ENCODE assay signal across 12 cellular contexts in the genomic region with DNA sequence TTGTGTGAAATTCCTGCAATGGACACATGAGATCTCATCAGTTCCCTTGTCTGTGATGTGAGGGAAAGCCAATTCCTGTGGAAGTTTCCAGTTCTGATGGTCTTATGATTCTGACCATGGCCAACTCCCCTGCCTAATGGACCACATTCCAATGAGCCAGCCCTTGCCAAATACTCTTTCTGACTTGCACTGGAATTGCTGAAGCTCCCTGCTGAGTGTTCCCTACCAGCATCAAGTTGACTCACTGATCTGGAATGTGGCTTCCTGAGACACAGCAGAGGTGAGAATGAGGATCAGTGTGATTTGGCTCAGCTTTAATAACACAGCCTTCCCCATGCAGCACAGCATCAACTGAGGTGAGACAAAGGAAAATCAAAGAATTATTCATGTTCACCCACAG.
DNase-seq lines count a peak whose midpoint lies in the region; ATAC-seq and TF ChIP-seq lines count a peak whose summit lies in the region.
"Had no signal": no experiment of that assay in that cellular context is flagged by ENCODE, and none has a peak within 500 bp of the region (broad histone marks: within the 10 kb centered on the region; RNA-seq: fewer than 3 reads in every experiment).

No MANE protein-coding gene starts in this region.

- H3K9ac ChIP-seq in mammary epithelial cell (ENCODE audit: insufficient read depth, low read length) = no peak overlapping the region

- H3K4me1 Mint-ChIP-seq in activated CD8-positive, alpha-beta memory T cell treated with anti-CD3 and anti-CD28 coated beads, Interleukin-2, amount 10 ng/mL, durations not matched to agents 7 days and 5 days = no peaks in the 10 kb centered on the region
- H3K4me1 Mint-ChIP-seq: activated B cell treated with CpG ODN at 0.5 μM for 24 hours; activated naive CD8-positive, alpha-beta T cell treated with anti-CD3 and anti-CD28 coated beads, Interleukin-2, amount 10 ng/mL, durations not matched to agents 7 days and 5 days had no signal

- H3K9me3 ChIP-seq in mammary epithelial cell (replicated peaks; ENCODE audit: insufficient read depth, low read length) = no peaks in the 10 kb centered on the region

- ATAC-seq in GM18502 (IDR thresholded peaks at IDR 0.05; ENCODE audit: poor library complexity, unreplicated experiment) = no peak
- ATAC-seq in activated CD8-positive, alpha-beta memory T cell treated with anti-CD3 and anti-CD28 coated beads, Interleukin-2, amount 10 ng/mL, durations not matched to agents 7 days and 5 days = no peak
- ATAC-seq in activated CD4-positive, CD25-positive, alpha-beta regulatory T cell treated with anti-CD3 and anti-CD28 coated beads, Interleukin-2, amount 50 U/mL, for 24 hours = no peak

- peaks cover 13% of the 10 kb centered on the region for H3K4me1 ChIP-seq in mammary epithelial cell (ENCODE audit: insufficient read depth, low read length)

- dilution Hi-C loops in mammary epithelial cell (cut with HindIII; ENCODE audit: low sequenced_read_pairs) = no loop called here

- intact Hi-C loops in mammary epithelial cell (cut with micrococcal nuclease) = loop anchor here (1.0 to 2.0 kb wide), 3 partner anchors 91 to 277 kb away; no protein-coding TSS in a partner anchor

- H3K27ac Mint-ChIP-seq in activated CD8-positive, alpha-beta memory T cell treated with anti-CD3 and anti-CD28 coated beads, Interleukin-2, amount 10 ng/mL, durations not matched to agents 7 days and 5 days = no peak overlapping the region
- H3K27ac Mint-ChIP-seq: activated naive CD8-positive, alpha-beta T cell treated with anti-CD3 and anti-CD28 coated beads, Interleukin-2, amount 10 ng/mL, durations not matched to agents 7 days and 5 days; CD4-positive, alpha-beta T cell had no signal

- no TSS peak for BruUV-seq in mammary epithelial cell (replicated peaks; lab: Mats Ljungman, UMichigan)

- no peaks in the 10 kb centered on the region for H3K27me3 Mint-ChIP-seq in activated CD8-positive, alpha-beta memory T cell treated with anti-CD3 and anti-CD28 coated beads, Interleukin-2, amount 10 ng/mL, durations not matched to agents 7 days and 5 days
- H3K27me3 Mint-ChIP-seq: activated B cell treated with CpG ODN at 0.5 μM for 24 hours; activated naive CD8-positive, alpha-beta T cell treated with anti-CD3 and anti-CD28 coated beads, Interleukin-2, amount 10 ng/mL, durations not matched to agents 7 days and 5 days; CD4-positive, alpha-beta T cell had no signal

- no peak overlapping the region for H3K4me3 ChIP-seq in mammary epithelial cell (replicated peaks in 1 of 3; ENCODE audit: insufficient read depth in 1 of 3, low read depth in 2 of 3, low read length in 3 of 3)

- no peak overlapping the region for H2AFZ ChIP-seq in mammary epithelial cell (ENCODE audit: low read depth, low read length)

- CTCF ChIA-PET in mammary epithelial cell (lab: Charles Lee; ENCODE audit: low non-redundant PET) = interaction anchor here (0.7 kb wide), 1 partner anchor 134 kb away, joined by 4 read pairs; no protein-coding TSS in a partner anchor
- CTCF ChIA-PET in activated CD8-positive, alpha-beta memory T cell treated with anti-CD3 and anti-CD28 coated beads, Interleukin-2, amount 10 ng/mL, durations not matched to agents 7 days and 5 days (lab: Charles Lee) = no interaction called here

- H3K27ac ChIP-seq in mammary epithelial cell (ENCODE audit: insufficient read depth, low read depth, low read length) = no peak overlapping the region

- no peaks in the 10 kb centered on the region for H3K27me3 ChIP-seq in mammary epithelial cell (ENCODE audit: insufficient read depth, low read length)

- H3K79me2 ChIP-seq in mammary epithelial cell (ENCODE audit: insufficient read depth, low read length) = no peaks in the 10 kb centered on the region

- H3K4me3 Mint-ChIP-seq in activated CD8-positive, alpha-beta memory T cell treated with anti-CD3 and anti-CD28 coated beads, Interleukin-2, amount 10 ng/mL, durations not matched to agents 7 days and 5 days = no peak overlapping the region
- H3K4me3 Mint-ChIP-seq: activated B cell treated with CpG ODN at 0.5 μM for 24 hours; activated naive CD8-positive, alpha-beta T cell treated with anti-CD3 and anti-CD28 coated beads, Interleukin-2, amount 10 ng/mL, durations not matched to agents 7 days and 5 days; CD4-positive, alpha-beta T cell had no signal

- DNase-seq in AG08396 (ENCODE audit: low spot score) = peak; percentile 69
- DNase-seq in HT-29 (ENCODE audit: low spot score) = peak; percentile 31
- DNase-seq in mammary epithelial cell = peak; percentile 85
- DNase-seq in iPS-NIHi11 (ENCODE audit: low spot score) = peak; percentile 56
- no peak for DNase-seq in D341Med (ENCODE audit: low spot score)
- no peak for DNase-seq in activated CD8-positive, alpha-beta memory T cell treated with anti-CD3 and anti-CD28 coated beads, Interleukin-2, amount 10 ng/mL, durations not matched to agents 7 days and 5 days
- DNase-seq: activated B cell treated with CpG ODN at 0.5 μM for 24 hours; activated naive CD8-positive, alpha-beta T cell treated with anti-CD3 and anti-CD28 coated beads, Interleukin-2, amount 10 ng/mL, durations not matched to agents 7 days and 5 days; CD4-positive, alpha-beta T cell; occipital lobe had no signal

- in situ Hi-C loops in mammary epithelial cell (cut with MboI; ENCODE audit: low sequenced_read_pairs in 2 of 2) = loop anchor here in 1 of 2 donors (25.0 kb wide), 1 partner anchor 98 kb away; no protein-coding TSS in a partner anchor

- no peaks in the 10 kb centered on the region for H3K36me3 ChIP-seq in mammary epithelial cell (ENCODE audit: insufficient read depth, low read length)

- H4K20me1 ChIP-seq in mammary epithelial cell (ENCODE audit: insufficient read depth, low read length) = no peaks in the 10 kb centered on the region

- peaks cover 9% of the 10 kb centered on the region for H3K9me3 Mint-ChIP-seq in activated CD8-positive, alpha-beta memory T cell treated with anti-CD3 and anti-CD28 coated beads, Interleukin-2, amount 10 ng/mL, durations not matched to agents 7 days and 5 days (ENCODE audit: low read depth)

- H3K36me3 Mint-ChIP-seq in activated CD8-positive, alpha-beta memory T cell treated with anti-CD3 and anti-CD28 coated beads, Interleukin-2, amount 10 ng/mL, durations not matched to agents 7 days and 5 days = peaks cover 18% of the 10 kb centered on the region

- no peak overlapping the region for H3K4me2 ChIP-seq in mammary epithelial cell (ENCODE audit: insufficient read depth, low read depth, low read length)

- TF ChIP-seq CTCF in mammary epithelial cell (conservative IDR thresholded peaks at IDR 0.05 in 1 of 2, IDR thresholded peaks at IDR 0.05 in 1 of 2; ENCODE audit: extremely low read depth in 1 of 2, insufficient read depth in 1 of 2, low read depth in 1 of 2, low read length in 2 of 2) = no peak

Comparison
In these comparisons a context has a peak if more than half of its experiments do, and no peak if none do; other contexts are left out.
1. DNase-seq: peak in AG08396 (single experiment), HT-29 (single experiment), mammary epithelial cell (single experiment) and iPS-NIHi11 (single experiment); none in D341Med (single experiment) and activated CD8-positive, alpha-beta memory T cell treated with anti-CD3 and anti-CD28 coated beads, Interleukin-2, amount 10 ng/mL, durations not matched to agents 7 days and 5 days (single experiment).